2 cellular contexts compared by ENCODE assay signal in genomic region chr7:121057878-121058277, GRCh38.
TF ChIP-seq lines count a peak whose summit lies in the region.

No MANE protein-coding gene starts in this region.

TF ChIP-seq in GM23338, 12 proteins besides CTCF, POLR2A, EP300 and RAD21:
- no peak for TF ChIP-seq ZNF462 (CRISPR knock-in tag; IDR thresholded peaks at IDR 0.05)
- TF ChIP-seq EZH2 (IDR thresholded peaks at IDR 0.05; ENCODE audit: low read depth, unreplicated experiment), result no peak
- TF ChIP-seq CREB1 (CRISPR knock-in tag; IDR thresholded peaks at IDR 0.05; ENCODE audit: low read depth), result no peak
- no peak for TF ChIP-seq ETS1 (IDR thresholded peaks at IDR 0.05)
- no peak for TF ChIP-seq NANOG (IDR thresholded peaks at IDR 0.05; ENCODE audit: borderline replicate concordance)
- TF ChIP-seq ZNF331 (CRISPR knock-in tag; IDR thresholded peaks at IDR 0.05; ENCODE audit: low read depth), result no peak
- TF ChIP-seq ZNF114 (CRISPR knock-in tag; IDR thresholded peaks at IDR 0.05), result no peak
- TF ChIP-seq REST (IDR thresholded peaks at IDR 0.05; ENCODE audit: unreplicated experiment), result no peak
- no peak for TF ChIP-seq EZH2phosphoT487 (IDR thresholded peaks at IDR 0.05; ENCODE audit: unreplicated experiment)
- no peak for TF ChIP-seq STAT1 (IDR thresholded peaks at IDR 0.05; ENCODE audit: unreplicated experiment)
- TF ChIP-seq POLR2AphosphoS5 (IDR thresholded peaks at IDR 0.05; ENCODE audit: low read depth), result no peak
- TF ChIP-seq JUNB (IDR thresholded peaks at IDR 0.05; ENCODE audit: unreplicated experiment), result no peak

TF ChIP-seq in H1, 55 proteins besides CTCF, POLR2A, EP300 and RAD21 (continued from another document):
- TF ChIP-seq CBX5 (IDR thresholded peaks at IDR 0.05; ENCODE audit: low read depth, low read length) (no peak), GABPA (IDR thresholded peaks at IDR 0.05; ENCODE audit: borderline replicate concordance, insufficient read depth, low read length) (no peak), MAX (IDR thresholded peaks at IDR 0.05) (no peak), PHF8 (conservative IDR thresholded peaks at IDR 0.05; ENCODE audit: low read depth, low read length) (no peak)
